Comparison of ENCODE assay signal across 1 cellular context in the genomic region with DNA sequence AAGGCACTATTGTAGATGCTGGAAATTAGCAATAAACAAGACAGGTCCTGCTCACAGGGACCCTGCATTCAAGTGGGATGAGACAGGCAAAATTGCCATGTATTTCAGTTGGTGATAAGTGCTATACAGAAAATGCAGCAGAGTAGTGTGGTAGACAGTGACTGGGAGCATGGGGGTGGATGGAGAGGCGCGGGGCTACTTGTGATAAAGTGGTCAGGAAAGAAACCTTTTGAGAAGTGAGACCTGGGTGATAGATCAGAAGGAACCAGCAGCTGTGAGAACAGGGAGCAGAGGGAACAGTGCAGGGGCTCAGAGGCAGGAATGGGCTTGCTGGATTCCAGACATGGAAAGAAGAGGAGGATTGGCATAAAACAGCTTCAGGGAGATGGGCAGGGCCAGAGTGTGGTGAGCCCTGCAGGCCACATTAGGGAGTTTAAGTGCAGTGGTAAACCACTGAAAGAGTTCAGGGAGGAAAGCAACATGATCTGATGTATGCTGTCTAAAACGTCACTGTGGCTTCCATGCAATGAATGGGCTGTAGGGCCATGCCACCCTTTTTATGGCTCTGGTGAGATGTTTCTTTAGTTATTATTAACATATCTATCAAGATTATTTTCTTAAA.
TF ChIP-seq lines count a peak whose summit lies in the region.

No MANE protein-coding gene starts in this region.

TF ChIP-seq in K562, 482 proteins besides CTCF, POLR2A, EP300 and RAD21:
- no peak for TF ChIP-seq FOXJ3 (CRISPR knock-in tag; IDR thresholded peaks at IDR 0.05)
- TF ChIP-seq NFATC3 (IDR thresholded peaks at IDR 0.05) = no peak
- no peak for TF ChIP-seq BACH1 (tag; IDR thresholded peaks at IDR 0.05)
- TF ChIP-seq LARP7 (IDR thresholded peaks at IDR 0.05) = no peak
- no peak for TF ChIP-seq HDAC1 (IDR thresholded peaks at IDR 0.05)
- TF ChIP-seq HNRNPLL (IDR thresholded peaks at IDR 0.05; ENCODE audit: low read depth, low read length, poor library complexity, severe bottlenecking) = no peak
- TF ChIP-seq, protein P1, sequence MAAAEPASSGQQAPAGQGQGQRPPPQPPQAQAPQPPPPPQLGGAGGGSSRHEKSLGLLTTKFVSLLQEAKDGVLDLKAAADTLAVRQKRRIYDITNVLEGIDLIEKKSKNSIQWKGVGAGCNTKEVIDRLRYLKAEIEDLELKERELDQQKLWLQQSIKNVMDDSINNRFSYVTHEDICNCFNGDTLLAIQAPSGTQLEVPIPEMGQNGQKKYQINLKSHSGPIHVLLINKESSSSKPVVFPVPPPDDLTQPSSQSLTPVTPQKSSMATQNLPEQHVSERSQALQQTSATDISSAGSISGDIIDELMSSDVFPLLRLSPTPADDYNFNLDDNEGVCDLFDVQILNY (CRISPR knock-in tag; IDR thresholded peaks at IDR 0.05) = no peak
- no peak for TF ChIP-seq HLTF (IDR thresholded peaks at IDR 0.05)
- no peak for TF ChIP-seq SP1 (CRISPR knock-in tag; IDR thresholded peaks at IDR 0.05)
- TF ChIP-seq ZNF133 (CRISPR knock-in tag; IDR thresholded peaks at IDR 0.05) = no peak
- TF ChIP-seq CHD1 (IDR thresholded peaks at IDR 0.05; ENCODE audit: low read length) = no peak
- TF ChIP-seq, protein P2, sequence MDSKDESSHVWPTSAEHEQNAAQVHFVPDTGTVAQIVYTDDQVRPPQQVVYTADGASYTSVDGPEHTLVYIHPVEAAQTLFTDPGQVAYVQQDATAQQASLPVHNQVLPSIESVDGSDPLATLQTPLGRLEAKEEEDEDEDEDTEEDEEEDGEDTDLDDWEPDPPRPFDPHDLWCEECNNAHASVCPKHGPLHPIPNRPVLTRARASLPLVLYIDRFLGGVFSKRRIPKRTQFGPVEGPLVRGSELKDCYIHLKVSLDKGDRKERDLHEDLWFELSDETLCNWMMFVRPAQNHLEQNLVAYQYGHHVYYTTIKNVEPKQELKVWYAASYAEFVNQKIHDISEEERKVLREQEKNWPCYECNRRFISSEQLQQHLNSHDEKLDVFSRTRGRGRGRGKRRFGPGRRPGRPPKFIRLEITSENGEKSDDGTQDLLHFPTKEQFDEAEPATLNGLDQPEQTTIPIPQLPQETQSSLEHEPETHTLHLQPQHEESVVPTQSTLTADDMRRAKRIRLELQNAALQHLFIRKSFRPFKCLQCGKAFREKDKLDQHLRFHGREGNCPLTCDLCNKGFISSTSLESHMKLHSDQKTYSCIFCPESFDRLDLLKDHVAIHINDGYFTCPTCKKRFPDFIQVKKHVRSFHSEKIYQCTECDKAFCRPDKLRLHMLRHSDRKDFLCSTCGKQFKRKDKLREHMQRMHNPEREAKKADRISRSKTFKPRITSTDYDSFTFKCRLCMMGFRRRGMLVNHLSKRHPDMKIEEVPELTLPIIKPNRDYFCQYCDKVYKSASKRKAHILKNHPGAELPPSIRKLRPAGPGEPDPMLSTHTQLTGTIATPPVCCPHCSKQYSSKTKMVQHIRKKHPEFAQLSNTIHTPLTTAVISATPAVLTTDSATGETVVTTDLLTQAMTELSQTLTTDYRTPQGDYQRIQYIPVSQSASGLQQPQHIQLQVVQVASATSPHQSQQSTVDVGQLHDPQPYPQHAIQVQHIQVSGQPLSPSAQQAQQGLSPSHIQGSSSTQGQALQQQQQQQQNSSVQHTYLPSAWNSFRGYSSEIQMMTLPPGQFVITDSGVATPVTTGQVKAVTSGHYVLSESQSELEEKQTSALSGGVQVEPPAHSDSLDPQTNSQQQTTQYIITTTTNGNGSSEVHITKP (IDR thresholded peaks at IDR 0.05; ENCODE audit: partially characterized antibody) = no peak
- TF ChIP-seq FOXM1 (IDR thresholded peaks at IDR 0.05; ENCODE audit: low read depth) = no peak
- TF ChIP-seq FOXM1 (CRISPR knock-in tag; IDR thresholded peaks at IDR 0.05; ENCODE audit: low read depth) = no peak
- no peak for TF ChIP-seq NKRF (IDR thresholded peaks at IDR 0.05; ENCODE audit: borderline replicate concordance)
- TF ChIP-seq ELF2 (CRISPR knock-in tag; IDR thresholded peaks at IDR 0.05) = no peak
- no peak for TF ChIP-seq ZNF274 (IDR thresholded peaks at IDR 0.05; ENCODE audit: borderline replicate concordance, low read depth, low read length)
- no peak for TF ChIP-seq RHOXF2B (CRISPR knock-in tag; conservative IDR thresholded peaks at IDR 0.05)
